10 cellular contexts compared by ENCODE assay signal in genomic region chr2:66445076-66445724, GRCh38. TPM values are rescaled to one million over a fixed set of nuclear protein-coding genes. Genes with fewer than 3 reads are reported as not detected.
DNase-seq lines count a peak whose midpoint lies in the region; ATAC-seq and TF ChIP-seq lines count a peak whose summit lies in the region.
"Had no signal": no experiment of that assay in that cellular context is flagged by ENCODE, and none has a peak within 500 bp of the region (broad histone marks: within the 10 kb centered on the region; RNA-seq: fewer than 3 reads in every experiment).

No MANE protein-coding gene starts in this region.

- H2AFZ ChIP-seq in parathyroid adenoma: no peak overlapping the region

- H3K27me3 ChIP-seq in ascending aorta (no peaks in the 10 kb centered on the region), left ventricle myocardium inferior (ENCODE audit: low read depth) (peaks cover 9% of the 10 kb centered on the region), parathyroid adenoma (ENCODE audit: control insufficient read depth, insufficient read depth, low read length) (no peaks in the 10 kb centered on the region), WERI-Rb-1 (ENCODE audit: insufficient read depth, low read depth, severe bottlenecking) (no peaks in the 10 kb centered on the region)

- peaks cover 20% of the 10 kb centered on the region for H3K79me2 ChIP-seq in parathyroid adenoma

- peak; percentile 55 for DNase-seq in AG10803 (ENCODE audit: low read depth)
- no peak for DNase-seq in ascending aorta (ENCODE audit: low spot score in 2 of 2)
- no peak for DNase-seq in left ventricle myocardium inferior
- no peak for DNase-seq in DMS79 treated with DMSO at 0.1 percent for 48 hours (lab: John Stamatoyannopoulos, UW)
- no peak for DNase-seq in NCI-H774 (lab: John Stamatoyannopoulos, UW)
- DNase-seq in WERI-Rb-1: no peak
- DNase-seq: activated CD4-positive, alpha-beta T cell treated with anti-CD3 and anti-CD28 coated beads for 48 hours had no signal

- H3K4me1 ChIP-seq in ascending aorta (peaks cover 3 to 4% of the 10 kb centered on the region in 2 donors), left ventricle myocardium inferior (peaks cover 46% of the 10 kb centered on the region), parathyroid adenoma (no peaks in the 10 kb centered on the region)
- H3K4me1 ChIP-seq: BLaER1 treated with 17β-estradiol and CSF1 and Interleukin-3, amounts not matched to agents 10 nM and 100 nM had no signal

- ATAC-seq in GM21737 (IDR thresholded peaks at IDR 0.05; ENCODE audit: unreplicated experiment): no peak

- H3K4me2 ChIP-seq in parathyroid adenoma (ENCODE audit: low read length): no peak overlapping the region
- H3K4me2 ChIP-seq: BLaER1 treated with 17β-estradiol and CSF1 and Interleukin-3, amounts not matched to agents 10 nM and 100 nM had no signal

- peak overlapping the region; percentile 88 for H3K4me3 ChIP-seq in AG10803 (ENCODE audit: low read length)
- peak overlapping the region; percentile 57 to 81 for H3K4me3 ChIP-seq in ascending aorta
- H3K4me3 ChIP-seq in left ventricle myocardium inferior: peak overlapping the region; percentile 81
- H3K4me3 ChIP-seq in parathyroid adenoma (ENCODE audit: low read depth, low read length): no peak overlapping the region
- no peak overlapping the region for H3K4me3 ChIP-seq in WERI-Rb-1 (ENCODE audit: low read depth, low read length)
- H3K4me3 ChIP-seq: BLaER1 treated with 17β-estradiol and CSF1 and Interleukin-3, amounts not matched to agents 10 nM and 100 nM had no signal

- peak; percentile 35; the same call in 1 of the 2 replicates for TF ChIP-seq CTCF in AG10803 (conservative IDR thresholded peaks at IDR 0.05; ENCODE audit: low read length)
- TF ChIP-seq CTCF in ascending aorta (IDR thresholded peaks at IDR 0.05): peak; percentile 29 to 43 (median 42)
- TF ChIP-seq CTCF in left ventricle myocardium inferior (IDR thresholded peaks at IDR 0.05; ENCODE audit: borderline replicate concordance): peak; percentile 48
- TF ChIP-seq CTCF in parathyroid adenoma (IDR thresholded peaks at IDR 0.05): no peak
- TF ChIP-seq CTCF in WERI-Rb-1 (IDR thresholded peaks at IDR 0.05; ENCODE audit: low read depth, low read length): no peak

- H3K36me3 ChIP-seq in ascending aorta (no peaks in the 10 kb centered on the region), left ventricle myocardium inferior (peaks cover 6% of the 10 kb centered on the region), parathyroid adenoma (ENCODE audit: control insufficient read depth, insufficient read depth, low read length) (no peaks in the 10 kb centered on the region), WERI-Rb-1 (peaks cover 22% of the 10 kb centered on the region)
- H3K36me3 ChIP-seq: BLaER1 treated with 17β-estradiol and CSF1 and Interleukin-3, amounts not matched to agents 10 nM and 100 nM had no signal

- no peaks in the 10 kb centered on the region for H3K9me3 ChIP-seq in ascending aorta
- H3K9me3 ChIP-seq in left ventricle myocardium inferior (replicated peaks): no peaks in the 10 kb centered on the region
- H3K9me3 ChIP-seq in parathyroid adenoma (ENCODE audit: control insufficient read depth, low read length): no peaks in the 10 kb centered on the region
- H3K9me3 ChIP-seq in WERI-Rb-1 (ENCODE audit: severe bottlenecking): no peaks in the 10 kb centered on the region

- no peak overlapping the region for H3K9ac ChIP-seq in parathyroid adenoma
- H3K9ac ChIP-seq: BLaER1 treated with 17β-estradiol and CSF1 and Interleukin-3, amounts not matched to agents 10 nM and 100 nM had no signal

- H3K27ac ChIP-seq in ascending aorta (peak overlapping the region; percentile 99), left ventricle myocardium inferior (replicated peaks) (peak overlapping the region; percentile 96), parathyroid adenoma (peak overlapping the region; percentile 8), WERI-Rb-1 (no peak overlapping the region)
- H3K27ac ChIP-seq: BLaER1 treated with 17β-estradiol and CSF1 and Interleukin-3, amounts not matched to agents 10 nM and 100 nM had no signal

- intact Hi-C loops in ascending aorta (cut with DNase I): loop anchor here (5.0 to 10.0 kb wide), 3 partner anchors 52 to 1620 kb away; partner anchors contain the start of gene C1D
- intact Hi-C loops in left ventricle myocardium inferior (cut with micrococcal nuclease): no loop called here

RNA-seq across cellular contexts. Expression of gene MEIS1, which starts 10.3 kb away (rescaled TPM):
- total RNA-seq in ascending aorta (46.7 TPM), left ventricle myocardium inferior (38.0 TPM)

Comparison
In these comparisons a context has a peak if more than half of its experiments do, and no peak if none do; other contexts are left out.
1. H3K4me3 ChIP-seq: peak in AG10803 (single experiment), ascending aorta (2 of 2) and left ventricle myocardium inferior (single experiment); none in parathyroid adenoma (single experiment) and WERI-Rb-1 (single experiment).
2. CTCF ChIP-seq: peak in AG10803 (single experiment), ascending aorta (3 of 3) and left ventricle myocardium inferior (single experiment); none in parathyroid adenoma (single experiment) and WERI-Rb-1 (single experiment).